Comparison of ENCODE assay signal across 8 cellular contexts in the genomic region with DNA sequence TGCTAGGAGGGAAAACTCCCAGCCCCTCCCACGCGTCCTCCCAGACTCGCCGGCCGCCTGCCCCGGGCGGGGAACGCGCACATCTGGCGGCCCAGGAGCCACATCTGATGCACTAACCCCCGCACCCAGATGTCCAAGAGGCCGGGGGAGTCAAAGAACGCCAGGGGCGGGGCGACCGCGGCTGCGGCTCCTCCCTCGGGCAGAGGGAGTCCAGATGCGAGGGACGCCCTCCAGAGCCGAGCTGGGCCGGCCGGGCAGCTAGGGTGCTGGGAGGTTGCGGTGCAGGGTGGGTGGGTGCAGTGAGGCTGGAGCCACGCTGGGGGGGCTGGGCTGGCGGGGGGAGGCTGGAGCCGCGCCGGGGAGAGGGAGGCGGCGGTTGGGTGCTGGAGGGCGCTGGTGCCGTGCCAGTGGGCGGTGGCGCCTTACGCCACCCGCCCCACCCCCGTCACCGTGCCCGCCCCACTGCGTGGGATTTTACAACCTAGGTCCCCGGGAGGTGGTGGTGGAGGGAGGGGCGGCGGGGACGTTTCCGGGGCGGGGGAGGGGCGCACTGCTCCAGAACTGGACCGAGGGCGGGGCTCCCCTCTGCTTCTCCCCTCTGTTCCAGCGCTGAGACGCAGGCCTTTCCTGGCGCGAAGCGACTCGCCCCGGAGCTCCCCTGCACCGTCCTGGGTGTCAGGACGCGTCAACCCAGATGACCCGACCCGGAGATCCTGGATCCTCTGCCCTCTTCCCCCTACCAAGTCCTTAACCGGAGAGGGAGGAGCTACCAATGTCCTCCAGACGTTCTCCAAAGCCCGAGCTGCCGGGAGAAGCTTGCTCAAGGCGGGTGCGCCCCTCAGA.
DNase-seq lines count a peak whose midpoint lies in the region; ATAC-seq and TF ChIP-seq lines count a peak whose summit lies in the region.

No MANE protein-coding gene starts in this region.

- peaks cover 7% of the 10 kb centered on the region for H3K36me3 Mint-ChIP-seq in endothelial cell (ENCODE audit: low read depth, unreplicated experiment)

- peaks cover 21% of the 10 kb centered on the region for H3K27me3 Mint-ChIP-seq in endothelial cell (ENCODE audit: unreplicated experiment)

- peak overlapping the region; percentile 100 for H3K27ac Mint-ChIP-seq in endothelial cell (ENCODE audit: unreplicated experiment)

- no peak for TF ChIP-seq CTCF in endothelial cell (IDR thresholded peaks at IDR 0.05; ENCODE audit: unreplicated experiment)

- ATAC-seq in GM19463 (IDR thresholded peaks at IDR 0.05; ENCODE audit: unreplicated experiment), result peak; percentile 61

- peak overlapping the region; percentile 92 for H3K4me3 Mint-ChIP-seq in endothelial cell (ENCODE audit: unreplicated experiment)

- peaks cover 58% of the 10 kb centered on the region for H3K4me1 Mint-ChIP-seq in endothelial cell (ENCODE audit: unreplicated experiment)

- DNase-seq in COLO668 (lab: John Stamatoyannopoulos, UW; ENCODE audit: unreplicated experiment), result peak; percentile 73
- DNase-seq in HK-2 (ENCODE audit: unreplicated experiment), result peak; percentile 94
- peak; percentile 79 to 80 for DNase-seq in NOMO-1 (lab: John Stamatoyannopoulos, UW; ENCODE audit: unreplicated experiment in 2 of 2)
- peak; percentile 34 for DNase-seq in activated CD8-positive, alpha-beta memory T cell treated with anti-CD3 and anti-CD28 coated beads, Interleukin-2, amount 50 U/mL, for 24 hours (ENCODE audit: extremely low read depth)
- DNase-seq in endothelial cell (ENCODE audit: low spot score), result peak; percentile 90
- DNase-seq in midbrain (lab: John Stamatoyannopoulos, UW), result peak; percentile 88
- DNase-seq in stimulated activated CD8-positive, alpha-beta memory T cell treated with anti-CD3 and anti-CD28 coated beads, Interleukin-15, amount 100 ng/mL, for 4 hours (ENCODE audit: low read depth in 2 of 2), result peak; percentile 68 to 77

- no peaks in the 10 kb centered on the region for H3K9me3 Mint-ChIP-seq in endothelial cell (ENCODE audit: unreplicated experiment)

Comparison
In these comparisons a context has a peak if more than half of its experiments do, and no peak if none do; other contexts are left out.
1. Peak in every context shown above with its lines: DNase-seq and ATAC-seq.
2. DNase-seq: peak in every context shown above with its lines; median percentile 94 in HK-2; 90 in endothelial cell; 88 in midbrain; 80 in NOMO-1; 73 in COLO668; 72 in stimulated activated CD8-positive, alpha-beta memory T cell treated with anti-CD3 and anti-CD28 coated beads, Interleukin-15, amount 100 ng/mL, for 4 hours; 34 in activated CD8-positive, alpha-beta memory T cell treated with anti-CD3 and anti-CD28 coated beads, Interleukin-2, amount 50 U/mL, for 24 hours.